Comparison of ENCODE assay signal across 27 cellular contexts in the genomic region with DNA sequence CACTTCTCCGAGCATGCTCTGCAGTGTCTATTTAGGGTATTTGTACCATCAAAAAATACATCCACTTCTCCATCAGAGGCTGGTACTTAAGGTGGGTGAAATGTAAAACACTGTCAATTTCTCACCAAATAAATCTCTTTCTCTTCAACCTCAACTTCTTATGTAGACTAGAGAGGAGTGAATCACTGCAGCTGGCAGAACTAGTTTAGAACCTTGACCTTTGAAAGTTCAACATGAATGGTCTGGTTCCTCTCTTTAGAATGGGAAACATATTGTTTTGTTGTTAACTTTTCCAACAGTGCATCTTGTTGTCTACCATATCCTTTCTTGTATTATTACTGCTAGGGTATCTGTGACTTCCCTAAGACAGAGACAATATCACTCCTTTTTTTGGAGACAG. TPM values are rescaled to one million over a fixed set of nuclear protein-coding genes. Genes with fewer than 3 reads are reported as not detected.
"Had no signal": no experiment of that assay in that cellular context is flagged by ENCODE, and none has a peak within 500 bp of the region (broad histone marks: within the 10 kb centered on the region; RNA-seq: fewer than 3 reads in every experiment).

No MANE protein-coding gene starts in this region.

- H3K27ac Mint-ChIP-seq: activated CD4-positive, alpha-beta memory T cell treated with anti-CD3 and anti-CD28 coated beads for 36 hours; activated CD4-positive, alpha-beta T cell treated with anti-CD3 and anti-CD28 coated beads for 36 hours; activated CD4-positive, alpha-beta T cell treated with anti-CD3 and anti-CD28 coated beads, Interleukin-2, amount 10 ng/mL, durations not matched to agents 24 days and 14 days; activated CD8-positive, alpha-beta memory T cell treated with anti-CD3 and anti-CD28 coated beads, Interleukin-2, amount 10 ng/mL, durations not matched to agents 7 days and 5 days; activated CD8-positive, alpha-beta T cell treated with anti-CD3 and anti-CD28 coated beads, Interleukin-2, amount 10 ng/mL, durations not matched to agents 7 days and 5 days; activated naive CD4-positive, alpha-beta T cell treated with anti-CD3 and anti-CD28 coated beads for 36 hours; activated naive CD4-positive, alpha-beta T cell treated with anti-CD3 and anti-CD28 coated beads, Interleukin-2, amount 50 U/mL, for 24 hours; activated naive CD8-positive, alpha-beta T cell treated with anti-CD3 and anti-CD28 coated beads, Interleukin-2, amount 10 ng/mL, durations not matched to agents 7 days and 5 days; activated T-helper 1 cell treated with anti-CD3 and anti-CD28 coated beads, Interleukin-12 subunit alpha, Interleukin-12 subunit beta, Interleukin-2, Interleukin-4 antibody, amounts not matched to agents 30 ng/mL and 10 ng/mL and 1 ng/mL, durations not matched to agents 14 hours and 24 hours and 36 hours; activated T-helper 2 cell treated with anti-CD3 and anti-CD28 coated beads, Interferon-gamma antibody, Interleukin-2, Interleukin-4, amounts not matched to agents 10 μg/mL and 5 μg/mL and 100 μg/mL, durations not matched to agents 14 hours and 24 hours and 36 hours; dendritic cell treated with granulocyte-macrophage colony-stimulating factor and Interleukin-4, amounts not matched to agents 40 ng/mL and 50 ng/mL, for 4 days had no signal

- H3K4me3 Mint-ChIP-seq: activated CD4-positive, alpha-beta memory T cell treated with anti-CD3 and anti-CD28 coated beads for 36 hours; activated CD4-positive, alpha-beta T cell treated with anti-CD3 and anti-CD28 coated beads for 36 hours; activated CD4-positive, alpha-beta T cell treated with anti-CD3 and anti-CD28 coated beads, Interleukin-2, amount 10 ng/mL, durations not matched to agents 24 days and 14 days; activated CD8-positive, alpha-beta memory T cell treated with anti-CD3 and anti-CD28 coated beads, Interleukin-2, amount 10 ng/mL, durations not matched to agents 7 days and 5 days; activated CD8-positive, alpha-beta T cell treated with anti-CD3 and anti-CD28 coated beads, Interleukin-2, amount 10 ng/mL, durations not matched to agents 7 days and 5 days; activated naive CD4-positive, alpha-beta T cell treated with anti-CD3 and anti-CD28 coated beads for 36 hours; activated naive CD4-positive, alpha-beta T cell treated with anti-CD3 and anti-CD28 coated beads, Interleukin-2, amount 50 U/mL, for 24 hours; activated naive CD8-positive, alpha-beta T cell treated with anti-CD3 and anti-CD28 coated beads, Interleukin-2, amount 10 ng/mL, durations not matched to agents 7 days and 5 days; activated T-helper 1 cell treated with anti-CD3 and anti-CD28 coated beads, Interleukin-12 subunit alpha, Interleukin-12 subunit beta, Interleukin-2, Interleukin-4 antibody, amounts not matched to agents 30 ng/mL and 10 ng/mL and 1 ng/mL, durations not matched to agents 14 hours and 24 hours and 36 hours; central memory CD8-positive, alpha-beta T cell; dendritic cell treated with granulocyte-macrophage colony-stimulating factor and Interleukin-4, amounts not matched to agents 40 ng/mL and 50 ng/mL, for 4 days had no signal

- H3K36me3 ChIP-seq: brain microvascular endothelial cell, gastroesophageal sphincter, heart right ventricle had no signal

- H3K9me3 Mint-ChIP-seq: activated CD4-positive, alpha-beta memory T cell treated with anti-CD3 and anti-CD28 coated beads for 36 hours; activated CD4-positive, alpha-beta T cell treated with anti-CD3 and anti-CD28 coated beads, Interleukin-2, amount 10 ng/mL, durations not matched to agents 24 days and 14 days; activated naive CD4-positive, alpha-beta T cell treated with anti-CD3 and anti-CD28 coated beads for 36 hours; activated naive CD4-positive, alpha-beta T cell treated with anti-CD3 and anti-CD28 coated beads, Interleukin-2, amount 50 U/mL, for 24 hours; activated naive CD8-positive, alpha-beta T cell treated with anti-CD3 and anti-CD28 coated beads, Interleukin-2, amount 10 ng/mL, durations not matched to agents 7 days and 5 days; activated T-helper 1 cell treated with anti-CD3 and anti-CD28 coated beads, Interleukin-12 subunit alpha, Interleukin-12 subunit beta, Interleukin-2, Interleukin-4 antibody, amounts not matched to agents 30 ng/mL and 10 ng/mL and 1 ng/mL, durations not matched to agents 14 hours and 24 hours and 36 hours; activated T-helper 2 cell treated with anti-CD3 and anti-CD28 coated beads, Interferon-gamma antibody, Interleukin-2, Interleukin-4, amounts not matched to agents 10 μg/mL and 5 μg/mL and 100 μg/mL, durations not matched to agents 14 hours and 24 hours and 36 hours; central memory CD8-positive, alpha-beta T cell; dendritic cell treated with granulocyte-macrophage colony-stimulating factor and Interleukin-4, amounts not matched to agents 40 ng/mL and 50 ng/mL, for 4 days had no signal

- H3K4me1 ChIP-seq: gastroesophageal sphincter, heart right ventricle had no signal

- H3K27ac ChIP-seq: brain microvascular endothelial cell, coronary artery, dorsolateral prefrontal cortex, gastroesophageal sphincter, heart right ventricle had no signal

- H3K4me3 ChIP-seq: coronary artery, dorsolateral prefrontal cortex, gastroesophageal sphincter, heart right ventricle had no signal

- H3K9me3 ChIP-seq: gastroesophageal sphincter, heart right ventricle had no signal

- H3K27me3 ChIP-seq: brain microvascular endothelial cell, gastroesophageal sphincter had no signal

- H3K27me3 Mint-ChIP-seq: dendritic cell treated with granulocyte-macrophage colony-stimulating factor and Interleukin-4, amounts not matched to agents 40 ng/mL and 50 ng/mL, for 4 days had no signal

- DNase-seq: activated CD4-positive, alpha-beta memory T cell treated with anti-CD3 and anti-CD28 coated beads for 36 hours; activated CD4-positive, alpha-beta T cell treated with anti-CD3 and anti-CD28 coated beads for 36 hours; activated CD4-positive, alpha-beta T cell treated with anti-CD3 and anti-CD28 coated beads, Interleukin-2, amount 10 ng/mL, durations not matched to agents 24 days and 14 days; activated CD4-positive, CD25-positive, alpha-beta regulatory T cell; activated CD4-positive, CD25-positive, alpha-beta regulatory T cell treated with anti-CD3 and anti-CD28 coated beads, Interleukin-2, amount 50 U/mL, for 72 hours; activated CD8-positive, alpha-beta memory T cell treated with anti-CD3 and anti-CD28 coated beads, Interleukin-2, amount 10 ng/mL, durations not matched to agents 7 days and 5 days; activated CD8-positive, alpha-beta memory T cell treated with anti-CD3 and anti-CD28 coated beads, Interleukin-2, amount 50 U/mL, for 4 hours; activated CD8-positive, alpha-beta T cell treated with anti-CD3 and anti-CD28 coated beads, Interleukin-2, amount 10 ng/mL, durations not matched to agents 7 days and 5 days; activated effector memory CD4-positive, alpha-beta T cell treated with anti-CD3 and anti-CD28 coated beads, Interleukin-2, amount 50 U/mL, for 16 hours; activated naive CD4-positive, alpha-beta T cell treated with anti-CD3 and anti-CD28 coated beads for 36 hours; activated naive CD8-positive, alpha-beta T cell treated with anti-CD3 and anti-CD28 coated beads, Interleukin-2, amount 10 ng/mL, durations not matched to agents 7 days and 5 days; activated T-cell treated with anti-CD3 and anti-CD28 coated beads, Interleukin-2, amount 50 U/mL, for 1 hour; activated T-cell treated with anti-CD3 and anti-CD28 coated beads, Interleukin-2, amount 50 U/mL, for 48 hours; brain microvascular endothelial cell; dorsolateral prefrontal cortex; foreskin melanocyte; heart right ventricle; T-helper 1 cell; T-helper 2 cell had no signal

- ATAC-seq: activated CD4-positive, alpha-beta T cell treated with anti-CD3 and anti-CD28 coated beads for 36 hours; activated CD8-positive, alpha-beta memory T cell treated with anti-CD3 and anti-CD28 coated beads, Interleukin-2, amount 10 ng/mL, durations not matched to agents 7 days and 5 days; activated CD8-positive, alpha-beta T cell treated with anti-CD3 and anti-CD28 coated beads, Interleukin-2, amount 10 ng/mL, durations not matched to agents 7 days and 5 days; esophagus mucosa; gastroesophageal sphincter; heart right ventricle had no signal

- H3K36me3 Mint-ChIP-seq: activated CD4-positive, alpha-beta memory T cell treated with anti-CD3 and anti-CD28 coated beads for 36 hours; activated CD8-positive, alpha-beta memory T cell treated with anti-CD3 and anti-CD28 coated beads, Interleukin-2, amount 10 ng/mL, durations not matched to agents 7 days and 5 days; activated naive CD4-positive, alpha-beta T cell treated with anti-CD3 and anti-CD28 coated beads, Interleukin-2, amount 50 U/mL, for 24 hours; activated naive CD8-positive, alpha-beta T cell treated with anti-CD3 and anti-CD28 coated beads, Interleukin-2, amount 10 ng/mL, durations not matched to agents 7 days and 5 days had no signal

- H3K4me1 Mint-ChIP-seq: activated CD4-positive, alpha-beta T cell treated with anti-CD3 and anti-CD28 coated beads for 36 hours; activated CD4-positive, alpha-beta T cell treated with anti-CD3 and anti-CD28 coated beads, Interleukin-2, amount 10 ng/mL, durations not matched to agents 24 days and 14 days; activated naive CD4-positive, alpha-beta T cell treated with anti-CD3 and anti-CD28 coated beads, Interleukin-2, amount 50 U/mL, for 24 hours; central memory CD8-positive, alpha-beta T cell had no signal

RNA-seq across cellular contexts. Expression of gene SLC44A5, which starts 20.1 kb away (rescaled TPM):
- total RNA-seq: activated CD4-positive, alpha-beta T cell treated with anti-CD3 and anti-CD28 coated beads for 36 hours; activated CD4-positive, alpha-beta T cell treated with anti-CD3 and anti-CD28 coated beads, Interleukin-2, amount 10 ng/mL, durations not matched to agents 24 days and 14 days; activated T-helper 1 cell treated with anti-CD3 and anti-CD28 coated beads, Interleukin-12 subunit alpha, Interleukin-12 subunit beta, Interleukin-2, Interleukin-4 antibody, amounts not matched to agents 30 ng/mL and 10 ng/mL and 1 ng/mL, durations not matched to agents 14 hours and 24 hours and 36 hours; activated T-helper 2 cell treated with anti-CD3 and anti-CD28 coated beads, Interferon-gamma antibody, Interleukin-2, Interleukin-4, amounts not matched to agents 10 μg/mL and 5 μg/mL and 100 μg/mL, durations not matched to agents 14 hours and 24 hours and 36 hours had no signal
